In genomic region chr4:8600266-8600665, GRCh38 we compare ENCODE assay signal across 28 cellular contexts. TPM values are rescaled to one million over a fixed set of nuclear protein-coding genes. Genes with fewer than 3 reads are reported as not detected.
"Had no signal": no experiment of that assay in that cellular context is flagged by ENCODE, and none has a peak within 500 bp of the region (broad histone marks: within the 10 kb centered on the region; RNA-seq: fewer than 3 reads in every experiment).

No MANE protein-coding gene starts in this region.

- DNase-seq: activated CD4-positive, alpha-beta T cell treated with anti-CD3 and anti-CD28 coated beads for 1 hour; activated CD4-positive, alpha-beta T cell treated with anti-CD3 and anti-CD28 coated beads for 4 hours; activated CD4-positive, alpha-beta T cell treated with anti-CD3 and anti-CD28 coated beads, Interleukin-2, amount 10 ng/mL, durations not matched to agents 7 days and 5 days; activated CD4-positive, alpha-beta T cell treated with anti-CD3 and anti-CD28 coated beads, Interleukin-2, amount 50 U/mL, for 4 hours; activated CD8-positive, alpha-beta memory T cell treated with anti-CD3 and anti-CD28 coated beads, Interleukin-2, amount 50 U/mL, for 48 hours; activated gamma-delta T cell; activated naive CD4-positive, alpha-beta T cell; activated naive CD4-positive, alpha-beta T cell treated with anti-CD3 and anti-CD28 coated beads, Interleukin-2, amount 10 ng/mL, durations not matched to agents 7 days and 5 days; activated naive CD8-positive, alpha-beta T cell treated with anti-CD3 and anti-CD28 coated beads, Interleukin-2, amount 10 ng/mL, durations not matched to agents 7 days and 5 days; activated T-cell treated with anti-CD3 and anti-CD28 coated beads for 4 hours; activated T-cell treated with anti-CD3 and anti-CD28 coated beads, Interleukin-2, amount 50 U/mL, for 24 hours; activated T-cell treated with anti-CD3 and anti-CD28 coated beads, Interleukin-2, amount 50 U/mL, for 72 hours; cortex of kidney; dermis blood vessel endothelial cell; effector CD4-positive, alpha-beta T cell; effector memory CD8-positive, alpha-beta T cell; erythroblast; foreskin keratinocyte; gastrocnemius medialis; heart right ventricle; T-helper 2 cell had no signal

- H3K4me3 ChIP-seq: esophagus muscularis mucosa, gastrocnemius medialis, heart right ventricle had no signal

- H3K27me3 ChIP-seq: brain microvascular endothelial cell, foreskin keratinocyte, gastrocnemius medialis had no signal

- H3K27ac ChIP-seq: brain microvascular endothelial cell, esophagus muscularis mucosa, foreskin keratinocyte, gastrocnemius medialis, heart right ventricle, VCaP had no signal

- H3K36me3 ChIP-seq: brain microvascular endothelial cell, esophagus muscularis mucosa, gastrocnemius medialis, heart right ventricle had no signal

- ATAC-seq: activated naive CD4-positive, alpha-beta T cell treated with anti-CD3 and anti-CD28 coated beads, Interleukin-2, amount 50 U/mL, for 72 hours; activated T-cell treated with anti-CD3 and anti-CD28 coated beads, Interleukin-2, amount 50 U/mL, for 72 hours; effector memory CD8-positive, alpha-beta T cell; foreskin keratinocyte; gastrocnemius medialis; heart right ventricle; WTC11 had no signal

- H3K9me3 ChIP-seq: esophagus muscularis mucosa, gastrocnemius medialis, heart right ventricle had no signal

- H3K4me1 ChIP-seq: esophagus muscularis mucosa, foreskin keratinocyte, gastrocnemius medialis, heart right ventricle had no signal

RNA-seq across cellular contexts. Expression of gene CPZ, which starts 7.7 kb away (rescaled TPM):
- total RNA-seq: activated CD4-positive, alpha-beta T cell treated with anti-CD3 and anti-CD28 coated beads, Interleukin-2, amount 10 ng/mL, durations not matched to agents 7 days and 5 days; activated naive CD4-positive, alpha-beta T cell treated with anti-CD3 and anti-CD28 coated beads, Interleukin-2, amount 50 U/mL, for 72 hours; activated naive CD8-positive, alpha-beta T cell treated with anti-CD3 and anti-CD28 coated beads, Interleukin-2, amount 10 ng/mL, durations not matched to agents 7 days and 5 days; activated T-cell treated with anti-CD3 and anti-CD28 coated beads, Interleukin-2, amount 50 U/mL, for 72 hours; dermis blood vessel endothelial cell; foreskin keratinocyte; gastrocnemius medialis; T-helper 1 cell treated with Interleukin-12 subunit alpha and Interleukin-12 subunit beta and Interleukin-4 antibody, amounts not matched to agents 30 ng/mL and 1 ng/mL, for 36 hours had no signal
- polyA plus RNA-seq: foreskin keratinocyte had no signal

RNA-seq across cellular contexts. Expression of gene GPR78, which starts 20.1 kb away (rescaled TPM):
- total RNA-seq: activated CD4-positive, alpha-beta T cell treated with anti-CD3 and anti-CD28 coated beads, Interleukin-2, amount 10 ng/mL, durations not matched to agents 7 days and 5 days; activated naive CD8-positive, alpha-beta T cell treated with anti-CD3 and anti-CD28 coated beads, Interleukin-2, amount 10 ng/mL, durations not matched to agents 7 days and 5 days; activated T-cell treated with anti-CD3 and anti-CD28 coated beads, Interleukin-2, amount 50 U/mL, for 72 hours; cardiac septum; dermis blood vessel endothelial cell; esophagus muscularis mucosa; foreskin keratinocyte; gastrocnemius medialis; T-helper 1 cell treated with Interleukin-12 subunit alpha and Interleukin-12 subunit beta and Interleukin-4 antibody, amounts not matched to agents 30 ng/mL and 1 ng/mL, for 36 hours had no signal
- polyA plus RNA-seq: foreskin keratinocyte had no signal
